In genomic region chr10:98383869-98384268, GRCh38 we compare ENCODE assay signal across 21 cellular contexts.
"Had no signal": no experiment of that assay in that cellular context is flagged by ENCODE, and none has a peak within 500 bp of the region (broad histone marks: within the 10 kb centered on the region; RNA-seq: fewer than 3 reads in every experiment).

No MANE protein-coding gene starts in this region.

- DNase-seq: effector CD8-positive, alpha-beta T cell; gastrocnemius medialis; heart right ventricle; hypothalamus; kidney glomerular epithelial cell; occipital lobe; psoas muscle; retina; right lobe of liver; stimulated activated CD4-positive, alpha-beta T cell treated with anti-CD3 and anti-CD28 coated beads, Interleukin-2, amount 100 ng/mL, for 24 hours; stimulated activated CD4-positive, alpha-beta T cell treated with anti-CD3 and anti-CD28 coated beads, Interleukin-4, amount 100 ng/mL, for 4 hours; stimulated activated naive CD4-positive, alpha-beta T cell; stomach; substantia nigra had no signal

- H3K9me3 ChIP-seq: gastrocnemius medialis, heart right ventricle, psoas muscle, right lobe of liver, stomach had no signal

- H3K27me3 ChIP-seq: dorsolateral prefrontal cortex, gastrocnemius medialis, heart right ventricle, neural progenitor cell, right lobe of liver, stomach had no signal

- H3K27ac ChIP-seq: coronary artery, dorsolateral prefrontal cortex, gastrocnemius medialis, heart right ventricle, neural progenitor cell, parathyroid adenoma, psoas muscle, right lobe of liver, stomach had no signal

- H3K79me2 ChIP-seq: parathyroid adenoma had no signal

- ATAC-seq: gastrocnemius medialis; natural killer cell treated with Interleukin-12 subunit alpha and Interleukin-12 subunit beta and Interleukin-15 and Interleukin-18, amount 100 ng/mL, for 72 hours; right lobe of liver had no signal

- H3K9me3 Mint-ChIP-seq: mesothelial cell of epicardium; natural killer cell treated with Interleukin-12 subunit alpha and Interleukin-12 subunit beta and Interleukin-15 and Interleukin-18, amount 100 ng/mL, for 72 hours; neural progenitor cell had no signal

- H3K4me2 ChIP-seq: neural progenitor cell had no signal

- H3K4me3 ChIP-seq: coronary artery, dorsolateral prefrontal cortex, gastrocnemius medialis, heart right ventricle, neural progenitor cell, psoas muscle, right lobe of liver, stomach had no signal

- H3K27me3 Mint-ChIP-seq: natural killer cell treated with Interleukin-12 subunit alpha and Interleukin-12 subunit beta and Interleukin-15 and Interleukin-18, amount 100 ng/mL, for 72 hours had no signal

- H3K4me1 ChIP-seq: gastrocnemius medialis, heart right ventricle, neural progenitor cell, parathyroid adenoma, psoas muscle, right lobe of liver had no signal

- H3K36me3 Mint-ChIP-seq: natural killer cell treated with Interleukin-12 subunit alpha and Interleukin-12 subunit beta and Interleukin-15 and Interleukin-18, amount 100 ng/mL, for 72 hours; neural progenitor cell had no signal

- H2AFZ ChIP-seq: neural progenitor cell, parathyroid adenoma had no signal

- H3K9ac ChIP-seq: neural progenitor cell, parathyroid adenoma had no signal

- H3K36me3 ChIP-seq: gastrocnemius medialis, neural progenitor cell, right lobe of liver had no signal

- H3K4me3 Mint-ChIP-seq: mesothelial cell of epicardium; natural killer cell treated with Interleukin-12 subunit alpha and Interleukin-12 subunit beta and Interleukin-15 and Interleukin-18, amount 100 ng/mL, for 72 hours; neural progenitor cell had no signal

- H3K27ac Mint-ChIP-seq: mesothelial cell of epicardium; natural killer cell treated with Interleukin-12 subunit alpha and Interleukin-12 subunit beta and Interleukin-15 and Interleukin-18, amount 100 ng/mL, for 72 hours; neural progenitor cell had no signal

- FAIRE-seq: islet of Langerhans had no signal
